ENCODE assay signal across 18 cellular contexts in genomic region chr1:158058339-158059025, GRCh38.
DNase-seq lines count a peak whose midpoint lies in the region; ATAC-seq and TF ChIP-seq lines count a peak whose summit lies in the region.
"Had no signal": no experiment of that assay in that cellular context is flagged by ENCODE, and none has a peak within 500 bp of the region (broad histone marks: within the 10 kb centered on the region; RNA-seq: fewer than 3 reads in every experiment).

No MANE protein-coding gene starts in this region.

- H3K4me1 ChIP-seq in spleen (peaks cover 11 to 51% (median 26%) of the 10 kb centered on the region in 6 donors), psoas muscle (no peaks in the 10 kb centered on the region)
- H3K4me1 ChIP-seq: BE2C had no signal

- H3K4me1 Mint-ChIP-seq in brain = peaks cover 89% of the 10 kb centered on the region
- H3K4me1 Mint-ChIP-seq in mesothelial cell of epicardium = peaks cover 43% of the 10 kb centered on the region

- H3K27ac Mint-ChIP-seq in brain (peak overlapping the region; percentile 28 to 91 (median 73)), mesothelial cell of epicardium (peak overlapping the region; percentile 85)
- H3K27ac Mint-ChIP-seq: CD4-positive, alpha-beta T cell had no signal

- no peaks in the 10 kb centered on the region for H3K27me3 Mint-ChIP-seq in brain
- H3K27me3 Mint-ChIP-seq in mesothelial cell of epicardium (ENCODE audit: low read depth) = no peaks in the 10 kb centered on the region

- H3K36me3 ChIP-seq in spleen = no peaks in the 10 kb centered on the region
- no peaks in the 10 kb centered on the region for H3K36me3 ChIP-seq in psoas muscle (ENCODE audit: insufficient read depth in 1 of 2, low read depth in 1 of 2)
- H3K36me3 ChIP-seq: BE2C had no signal

- intact Hi-C loops in spleen (cut with DNase I; ENCODE audit: low total_unique reads) = no loop called here
- intact Hi-C loops in psoas muscle (cut with DNase I) = no loop called here

- H3K4me3 ChIP-seq in spleen = no peak overlapping the region
- no peak overlapping the region for H3K4me3 ChIP-seq in psoas muscle
- H3K4me3 ChIP-seq: GM12878, GM23248 had no signal

- WGBS in spleen, 5 donors = 80 to 94% (median 87%) methylated on average over 10 of the region's 10 CpGs
- 77 to 83% (median 81%) methylated on average over 10 of the region's 10 CpGs for WGBS in psoas muscle, 3 donors

- H3K4me3 Mint-ChIP-seq in brain (no peak overlapping the region), mesothelial cell of epicardium (no peak overlapping the region)
- H3K4me3 Mint-ChIP-seq: CD4-positive, alpha-beta T cell had no signal

- H3K9me3 Mint-ChIP-seq in brain (no peaks in the 10 kb centered on the region), mesothelial cell of epicardium (no peaks in the 10 kb centered on the region)
- H3K9me3 Mint-ChIP-seq: CD4-positive, alpha-beta T cell had no signal

- H3K27me3 ChIP-seq in spleen (replicated peaks in 1 of 7) (peaks cover 0 to 26% (median 0%) of the 10 kb centered on the region in 7 donors), psoas muscle (ENCODE audit: insufficient read depth in 3 of 3, low read length in 2 of 3) (no peaks in the 10 kb centered on the region)
- H3K27me3 ChIP-seq: BE2C had no signal

- peaks cover 9% of the 10 kb centered on the region for H3K36me3 Mint-ChIP-seq in brain
- H3K36me3 Mint-ChIP-seq in mesothelial cell of epicardium = peaks cover 14% of the 10 kb centered on the region

- H3K9me3 ChIP-seq in spleen = no peaks in the 10 kb centered on the region
- H3K9me3 ChIP-seq in psoas muscle = no peaks in the 10 kb centered on the region
- H3K9me3 ChIP-seq: BE2C had no signal

- H3K27ac ChIP-seq in spleen = no peak overlapping the region
- no peak overlapping the region for H3K27ac ChIP-seq in psoas muscle
- H3K27ac ChIP-seq: GM23248 had no signal

- DNase-seq in NCI-H69 (lab: John Stamatoyannopoulos, UW) (peak; percentile 22), mesothelial cell of epicardium (ENCODE audit: low spot score in 2 of 2, unreplicated experiment in 2 of 2) (peak in 1 of 2 experiments; percentile 42), spleen (peak; percentile 38), Ammon's horn (ENCODE audit: low spot score) (no peak), psoas muscle (no peak)
- DNase-seq: BE2C; CD4-positive, alpha-beta T cell; DMS79 treated with DMSO at 0.1 percent for 48 hours; GDM1; GM23248; NCI-H1048; NCI-H1436 treated with DMSO at 0.1 percent for 48 hours; NCI-H2029 treated with DMSO at 0.1 percent for 48 hours; NCI-H524 treated with DMSO at 0.1 percent for 48 hours had no signal

- ATAC-seq in psoas muscle (no peak), HG02642 (IDR thresholded peaks at IDR 0.05; ENCODE audit: poor library complexity, unreplicated experiment) (no peak)
- ATAC-seq: GM12878, HepG2 had no signal

- TF ChIP-seq POLR2A in spleen (IDR thresholded peaks at IDR 0.05) = no peak

- TF ChIP-seq CTCF in brain (conservative IDR thresholded peaks at IDR 0.05) (no peak), mesothelial cell of epicardium (IDR thresholded peaks at IDR 0.05; ENCODE audit: unreplicated experiment) (no peak), spleen (IDR thresholded peaks at IDR 0.05 in 8 of 11, conservative IDR thresholded peaks at IDR 0.05 in 3 of 11) (no peak), psoas muscle (IDR thresholded peaks at IDR 0.05) (no peak)

Comparison
In these comparisons a context has a peak if more than half of its experiments do, and no peak if none do; other contexts are left out.
1. DNase-seq: peak in NCI-H69 (single experiment) and spleen (single experiment); none in Ammon's horn (single experiment) and psoas muscle (0 of 2).